Comparison of ENCODE assay signal across 26 cellular contexts in the genomic region with DNA sequence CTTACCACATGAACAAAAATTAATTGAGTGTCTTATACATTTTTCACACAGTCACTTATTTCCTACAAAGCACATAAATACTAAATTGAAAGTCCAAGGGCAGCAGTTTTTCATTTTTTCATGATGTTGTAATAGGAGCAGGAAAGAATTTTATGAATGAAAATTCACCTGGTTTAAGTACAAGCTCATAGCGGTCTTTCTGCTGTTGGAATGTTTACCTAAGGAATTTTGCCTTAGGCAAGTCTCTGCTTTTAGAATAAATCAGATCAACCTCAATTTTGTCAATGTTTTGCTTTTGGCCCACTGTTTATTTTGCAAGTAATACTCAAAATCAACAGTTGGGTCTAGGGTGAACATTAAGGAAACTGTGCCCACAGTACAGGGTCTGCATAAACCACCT. TPM values are rescaled to one million over a fixed set of nuclear protein-coding genes. Genes with fewer than 3 reads are reported as not detected.
DNase-seq lines count a peak whose midpoint lies in the region; ATAC-seq lines count a peak whose summit lies in the region.
"Had no signal": no experiment of that assay in that cellular context is flagged by ENCODE, and none has a peak within 500 bp of the region (broad histone marks: within the 10 kb centered on the region; RNA-seq: fewer than 3 reads in every experiment).

No MANE protein-coding gene starts in this region.

- no peak overlapping the region for H3K9ac ChIP-seq in adipocyte (ENCODE audit: low read length)
- H3K9ac ChIP-seq: BLaER1 treated with 17β-estradiol and CSF1 and Interleukin-3, amounts not matched to agents 10 nM and 100 nM had no signal

- H3K9me3 ChIP-seq in adipocyte (ENCODE audit: control insufficient read depth, low read length), result no peaks in the 10 kb centered on the region
- H3K9me3 ChIP-seq: adrenal gland, HAP-1, prostate gland, uterus had no signal

- H3K4me3 ChIP-seq in adipocyte (ENCODE audit: low read length), result no peak overlapping the region
- H3K4me3 ChIP-seq: adrenal gland; BLaER1 treated with 17β-estradiol and CSF1 and Interleukin-3, amounts not matched to agents 10 nM and 100 nM; HAP-1; prostate gland; skin epidermis; uterus had no signal

- H3K4me1 ChIP-seq in adipocyte (ENCODE audit: control insufficient read depth, insufficient read depth, low read length), result no peaks in the 10 kb centered on the region
- H3K4me1 ChIP-seq: adrenal gland; BLaER1 treated with 17β-estradiol and CSF1 and Interleukin-3, amounts not matched to agents 10 nM and 100 nM; HAP-1; prostate gland; uterus had no signal

- in situ Hi-C loops in Caki2 (cut with HindIII; ENCODE audit: low pct_unique_long_range_greater_than_20kb, low sequenced_read_pairs), result no loop called here

- no peak for ATAC-seq in HG02885 (IDR thresholded peaks at IDR 0.05; ENCODE audit: poor library complexity, unreplicated experiment)
- ATAC-seq: stimulated activated effector memory CD8-positive, alpha-beta T cell treated with anti-CD3 and anti-CD28 coated beads, Interleukin-12 subunit alpha, Interleukin-12 subunit beta, amount 100 ng/mL, for 72 hours; T-cell had no signal

- H3K27me3 ChIP-seq in adipocyte (replicated peaks; ENCODE audit: control insufficient read depth, insufficient read depth, low read length), result no peaks in the 10 kb centered on the region
- H3K27me3 ChIP-seq: adrenal gland; BLaER1 treated with 17β-estradiol and CSF1 and Interleukin-3, amounts not matched to agents 10 nM and 100 nM; uterus had no signal

- H3K36me3 ChIP-seq in adipocyte (ENCODE audit: control insufficient read depth, insufficient read depth, low read length, severe bottlenecking), result no peaks in the 10 kb centered on the region
- H3K36me3 ChIP-seq: adrenal gland; BLaER1 treated with 17β-estradiol and CSF1 and Interleukin-3, amounts not matched to agents 10 nM and 100 nM; HAP-1; prostate gland; uterus had no signal

- DNase-seq in Caki2 (ENCODE audit: low read depth), result peak; percentile 72
- peak; percentile 83 for DNase-seq in M059J (ENCODE audit: low read depth)
- peak; percentile 62 for DNase-seq in adipocyte (ENCODE audit: low read depth)
- peak; percentile 47 for DNase-seq in kidney tubule cell (ENCODE audit: low spot score)
- no peak for DNase-seq in RPMI8226
- no peak for DNase-seq in NCI-H82 (lab: John Stamatoyannopoulos, UW)
- no peak for DNase-seq in NCI-H82 treated with DMSO at 0.1 percent for 48 hours (lab: John Stamatoyannopoulos, UW; ENCODE audit: unreplicated experiment)
- DNase-seq: activated CD4-positive, alpha-beta T cell treated with anti-CD3 and anti-CD28 coated beads for 1 hour; activated T-cell treated with anti-CD3 and anti-CD28 coated beads, Interleukin-2, amount 50 U/mL, for 24 hours; adrenal gland; central memory CD4-positive, alpha-beta T cell; foreskin melanocyte; immature natural killer cell; NCI-H1105; NCI-H2107; NCI-H524 treated with DMSO at 0.1 percent for 48 hours; SHP77 treated with DMSO at 0.1 percent for 48 hours; stimulated activated CD4-positive, alpha-beta T cell treated with anti-CD3 and anti-CD28 coated beads, Interleukin-1b, Interleukin-23, amount 100 ng/mL, for 48 hours; T-cell; uterus had no signal

RNA-seq across cellular contexts. Expression of a gene that starts 40.0 kb away (rescaled TPM):
- 11.1 and 11.2 TPM in 2 replicates for total RNA-seq in Caki2 (2014; rRNA removed; shearing (Covaris generic); ENCODE audit: low replicate concordance)
- total RNA-seq in M059J (2014; rRNA removed; shearing (Covaris generic)), result 18.9 and 19.1 TPM in 2 replicates

Comparison
In these comparisons a context has a peak if more than half of its experiments do, and no peak if none do; other contexts are left out.
1. DNase-seq: peak in Caki2 (single experiment), M059J (single experiment), adipocyte (single experiment) and kidney tubule cell (single experiment); none in RPMI8226 (single experiment), NCI-H82 (single experiment) and NCI-H82 treated with DMSO at 0.1 percent for 48 hours (single experiment).